ENCODE assay signal across 20 cellular contexts in genomic region chr6:130167655-130168054, GRCh38. TPM values are rescaled to one million over a fixed set of nuclear protein-coding genes. Genes with fewer than 3 reads are reported as not detected.
DNase-seq lines count a peak whose midpoint lies in the region; TF ChIP-seq lines count a peak whose summit lies in the region.
"Had no signal": no experiment of that assay in that cellular context is flagged by ENCODE, and none has a peak within 500 bp of the region (broad histone marks: within the 10 kb centered on the region; RNA-seq: fewer than 3 reads in every experiment).

No MANE protein-coding gene starts in this region.

- no peak overlapping the region for H2AFZ ChIP-seq in OCI-LY7 (ENCODE audit: low read length)

- no peaks in the 10 kb centered on the region for H3K36me3 ChIP-seq in OCI-LY7 (ENCODE audit: insufficient read depth, low read length)
- H3K36me3 ChIP-seq: adrenal gland, heart left ventricle, right atrium auricular region had no signal

- H3K27me3 Mint-ChIP-seq in glutamatergic neuron (ENCODE audit: unreplicated experiment), result peaks cover 1% of the 10 kb centered on the region
- H3K27me3 Mint-ChIP-seq: activated T-helper 17 cell treated with anti-CD3 and anti-CD28 coated beads, Interleukin-2, amount 50 U/mL, for 72 hours; T-helper 17 cell had no signal

- no peak overlapping the region for H3K27ac Mint-ChIP-seq in glutamatergic neuron (ENCODE audit: unreplicated experiment)
- H3K27ac Mint-ChIP-seq: activated T-helper 17 cell treated with anti-CD3 and anti-CD28 coated beads, Interleukin-2, amount 50 U/mL, for 72 hours; T-helper 17 cell; WTC11 had no signal

- H4K20me1 ChIP-seq in OCI-LY7 (ENCODE audit: insufficient read depth, low read length), result no peaks in the 10 kb centered on the region

- H3K4me2 ChIP-seq in OCI-LY7 (ENCODE audit: low read length), result no peak overlapping the region

- H3K9me2 ChIP-seq in OCI-LY7 (ENCODE audit: insufficient read depth, low read length), result no peaks in the 10 kb centered on the region

- TF ChIP-seq CTCF in choroid plexus epithelial cell (conservative IDR thresholded peaks at IDR 0.05; ENCODE audit: low read depth, low read length) (no peak), glutamatergic neuron (IDR thresholded peaks at IDR 0.05; ENCODE audit: partially characterized antibody, unreplicated experiment) (no peak), OCI-LY7 (conservative IDR thresholded peaks at IDR 0.05; ENCODE audit: low read length) (no peak)

- DNase-seq in EL (peak; percentile 3), NCI-H226 (peak; percentile 46), choroid plexus epithelial cell (ENCODE audit: low read depth) (peak; percentile 86), iris pigment epithelial cell (ENCODE audit: low read depth) (peak; percentile 67), UCSD-AML1 (lab: John Stamatoyannopoulos, UW; ENCODE audit: unreplicated experiment) (no peak), glutamatergic neuron (no peak), OCI-LY7 (ENCODE audit: low spot score) (no peak), pons (ENCODE audit: low spot score) (no peak)
- DNase-seq: adrenal gland; heart left ventricle; NCI-H1694 treated with DMSO at 0.1 percent for 48 hours; NCI-H446; stimulated activated CD4-positive, alpha-beta T cell treated with anti-CD3 and anti-CD28 coated beads, Interleukin-1b, Interleukin-23, amount 100 ng/mL, for 48 hours; T-helper 17 cell had no signal

- H3K79me2 ChIP-seq in OCI-LY7 (ENCODE audit: insufficient read depth, low read depth, low read length), result no peaks in the 10 kb centered on the region

- CTCF ChIA-PET in OCI-LY7 (lab: Charles Lee; ENCODE audit: unreplicated experiment), result no interaction called here

- POLR2A ChIA-PET in OCI-LY7 (lab: Charles Lee), result no interaction called here

- H3K4me3 ChIP-seq in choroid plexus epithelial cell (ENCODE audit: low read depth, low read length) (no peak overlapping the region), OCI-LY7 (ENCODE audit: low read depth, low read length, poor library complexity, severe bottlenecking) (no peak overlapping the region)
- H3K4me3 ChIP-seq: adrenal gland, GM12878, heart left ventricle, right atrium auricular region had no signal

- H3K4me1 ChIP-seq in OCI-LY7 (ENCODE audit: insufficient read depth, low read length, poor library complexity, severe bottlenecking), result no peaks in the 10 kb centered on the region
- H3K4me1 ChIP-seq: adrenal gland, heart left ventricle, right atrium auricular region had no signal

- intact Hi-C loops in OCI-LY7 (cut with micrococcal nuclease; ENCODE audit: unreplicated experiment), result no loop called here

- no peaks in the 10 kb centered on the region for H3K4me1 Mint-ChIP-seq in glutamatergic neuron (ENCODE audit: low read depth, unreplicated experiment)
- H3K4me1 Mint-ChIP-seq: activated T-helper 17 cell treated with anti-CD3 and anti-CD28 coated beads, Interleukin-2, amount 50 U/mL, for 72 hours had no signal

- H3K27ac ChIP-seq in OCI-LY7 (ENCODE audit: low read depth, low read length, poor library complexity, severe bottlenecking), result no peak overlapping the region
- H3K27ac ChIP-seq: adrenal gland, heart left ventricle, right atrium auricular region had no signal

- H3K9me3 Mint-ChIP-seq in glutamatergic neuron (ENCODE audit: unreplicated experiment), result peaks cover 3% of the 10 kb centered on the region

- no peaks in the 10 kb centered on the region for H3K9me3 ChIP-seq in OCI-LY7 (ENCODE audit: low read length)
- H3K9me3 ChIP-seq: adrenal gland had no signal

- no peak overlapping the region for H3K4me3 Mint-ChIP-seq in glutamatergic neuron (ENCODE audit: unreplicated experiment)
- H3K4me3 Mint-ChIP-seq: activated T-helper 17 cell treated with anti-CD3 and anti-CD28 coated beads, Interleukin-2, amount 50 U/mL, for 72 hours; T-helper 17 cell; WTC11 had no signal

- no TSS peak for BruUV-seq in OCI-LY7 (replicated peaks; lab: Mats Ljungman, UMichigan)

- no peaks in the 10 kb centered on the region for H3K36me3 Mint-ChIP-seq in glutamatergic neuron (ENCODE audit: unreplicated experiment)

RNA-seq across cellular contexts. Expression of gene SAMD3, which starts 55.1 kb away (rescaled TPM):
- total RNA-seq in glutamatergic neuron (ENCODE audit: unreplicated experiment) (1.6 TPM), OCI-LY7 (2022) (not detected in 2 replicates)
- total RNA-seq in OCI-LY7 (2014; rRNA removed; shearing (Covaris generic)), result not detected in 2 replicates
- total RNA-seq: HT-29, kidney epithelial cell had no signal

Comparison
In these comparisons a context has a peak if more than half of its experiments do, and no peak if none do; other contexts are left out.
1. DNase-seq: peak in EL (single experiment), NCI-H226 (single experiment), choroid plexus epithelial cell (single experiment) and iris pigment epithelial cell (single experiment); none in UCSD-AML1 (single experiment), glutamatergic neuron (single experiment), OCI-LY7 (single experiment) and pons (single experiment).